8 cellular contexts compared by ENCODE assay signal in the genomic region with DNA sequence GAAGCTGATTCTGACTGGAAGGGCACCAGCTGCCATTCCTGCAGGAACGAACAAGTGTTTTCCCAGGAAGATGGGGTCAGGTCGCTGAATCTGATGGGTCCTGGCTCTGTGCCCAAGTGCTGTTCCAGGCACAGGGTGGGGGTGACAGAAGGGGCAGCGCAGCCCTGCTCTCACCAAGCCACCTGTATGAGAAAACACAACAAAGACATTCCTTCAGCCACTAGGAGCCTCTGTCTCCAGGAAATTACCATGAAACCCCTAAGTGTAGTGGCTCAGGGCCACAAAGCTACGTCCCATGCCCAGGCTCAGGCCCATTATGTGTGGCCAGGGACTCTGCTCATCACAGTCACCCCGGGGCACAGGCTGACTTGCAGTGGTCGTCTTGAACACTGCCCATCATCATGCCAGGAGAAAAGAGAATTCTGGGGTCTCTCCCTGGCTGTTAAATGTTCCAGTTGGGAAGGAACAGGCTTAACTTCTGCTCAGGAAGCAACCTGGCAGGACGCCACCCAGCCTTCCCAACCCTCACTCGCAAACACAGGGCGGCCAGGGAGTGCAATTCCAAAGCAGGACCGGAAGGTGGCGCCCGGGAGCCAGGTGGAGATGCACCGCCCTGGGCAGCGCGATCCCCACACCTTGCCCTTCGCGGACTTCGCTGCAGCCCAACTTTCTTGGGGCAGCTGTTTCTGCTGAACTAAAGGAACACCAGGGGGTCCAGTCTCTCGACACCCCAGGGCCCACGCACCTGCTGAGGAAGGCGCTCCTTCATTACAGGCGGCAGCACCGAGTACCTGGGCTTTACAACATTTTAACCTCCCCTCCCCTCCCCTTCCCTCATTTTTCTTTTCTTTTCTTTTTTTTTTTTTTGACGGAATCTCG. TPM values are rescaled to one million over a fixed set of nuclear protein-coding genes. Genes with fewer than 3 reads are reported as not detected.
DNase-seq lines count a peak whose midpoint lies in the region; ATAC-seq and TF ChIP-seq lines count a peak whose summit lies in the region.

No MANE protein-coding gene starts in this region.

- no peak overlapping the region for H3K27ac ChIP-seq in 22Rv1

- H3K36me3 Mint-ChIP-seq in endothelial cell (ENCODE audit: low read depth, unreplicated experiment): no peaks in the 10 kb centered on the region

- H3K27ac Mint-ChIP-seq in endothelial cell (ENCODE audit: unreplicated experiment): no peak overlapping the region

- no peaks in the 10 kb centered on the region for H3K9me3 Mint-ChIP-seq in endothelial cell (ENCODE audit: unreplicated experiment)

- peak; percentile 38 for DNase-seq in NCI-H82 treated with DMSO at 0.1 percent for 48 hours (lab: John Stamatoyannopoulos, UW; ENCODE audit: unreplicated experiment)
- peak; percentile 40 to 76 (median 72) for DNase-seq in activated CD8-positive, alpha-beta memory T cell treated with anti-CD3 and anti-CD28 coated beads for 48 hours (ENCODE audit: low read depth in 2 of 3, low spot score in 2 of 3)
- DNase-seq in endothelial cell (ENCODE audit: low spot score): peak; percentile 86
- DNase-seq in midbrain (lab: John Stamatoyannopoulos, UW): peak; percentile 71
- peak; percentile 53 to 60 for DNase-seq in stimulated activated CD8-positive, alpha-beta memory T cell treated with anti-CD3 and anti-CD28 coated beads, Interleukin-15, amount 100 ng/mL, for 48 hours (ENCODE audit: low read depth in 2 of 2)

- H3K4me3 Mint-ChIP-seq in endothelial cell (ENCODE audit: unreplicated experiment): no peak overlapping the region

- TF ChIP-seq CTCF in 22Rv1 (IDR thresholded peaks at IDR 0.05) (peak; percentile 98), endothelial cell (IDR thresholded peaks at IDR 0.05; ENCODE audit: unreplicated experiment) (peak; percentile 96)

- peak; percentile 74 for ATAC-seq in GM18498 (IDR thresholded peaks at IDR 0.05; ENCODE audit: unreplicated experiment)
- ATAC-seq in HG03520 (IDR thresholded peaks at IDR 0.05; ENCODE audit: unreplicated experiment): peak; percentile 73

- no peaks in the 10 kb centered on the region for H3K27me3 Mint-ChIP-seq in endothelial cell (ENCODE audit: unreplicated experiment)

- H3K4me1 Mint-ChIP-seq in endothelial cell (ENCODE audit: unreplicated experiment): peaks cover 10% of the 10 kb centered on the region

RNA-seq across cellular contexts. Expression of a gene that starts 11.0 kb away (rescaled TPM):
- not detected for total RNA-seq in endothelial cell (ENCODE audit: unreplicated experiment)

RNA-seq across cellular contexts. Expression of a gene that starts 15.1 kb away (rescaled TPM):
- not detected for total RNA-seq in endothelial cell (ENCODE audit: unreplicated experiment)
